In genomic region chr21:17697474-17697873, GRCh38 we compare ENCODE assay signal across 18 cellular contexts.
"Had no signal": no experiment of that assay in that cellular context is flagged by ENCODE, and none has a peak within 500 bp of the region (broad histone marks: within the 10 kb centered on the region; RNA-seq: fewer than 3 reads in every experiment).

No MANE protein-coding gene starts in this region.

- ATAC-seq: gastrocnemius medialis; naive thymus-derived CD8-positive, alpha-beta T cell; stimulated activated naive B cell treated with anti-CD40 and anti-IgM and Interleukin-4, amounts not matched to agents 10 μg/mL and 1 μg/mL and 100 μg/mL, for 72 hours; upper lobe of right lung had no signal

- H3K27me3 ChIP-seq: cardiac muscle cell, esophagus squamous epithelium, gastrocnemius medialis, sigmoid colon, thyroid gland, upper lobe of right lung had no signal

- H3K27ac ChIP-seq: cardiac muscle cell, esophagus squamous epithelium, gastrocnemius medialis, left ventricle myocardium inferior, sigmoid colon, thyroid gland, upper lobe of right lung had no signal

- H3K4me3 Mint-ChIP-seq: activated naive CD8-positive, alpha-beta T cell; endodermal cell; naive thymus-derived CD8-positive, alpha-beta T cell; stimulated activated naive B cell treated with anti-CD40 and anti-IgM and Interleukin-4, amounts not matched to agents 10 μg/mL and 1 μg/mL and 100 μg/mL, for 72 hours had no signal

- H3K27me3 Mint-ChIP-seq: activated naive CD8-positive, alpha-beta T cell; naive thymus-derived CD8-positive, alpha-beta T cell had no signal

- H3K4me1 Mint-ChIP-seq: endodermal cell had no signal

- H3K4me1 ChIP-seq: esophagus squamous epithelium, gastrocnemius medialis, left ventricle myocardium inferior, sigmoid colon, thyroid gland, upper lobe of right lung had no signal

- H3K4me3 ChIP-seq: cardiac muscle cell, esophagus squamous epithelium, gastrocnemius medialis, left ventricle myocardium inferior, sigmoid colon, smooth muscle cell, thyroid gland, upper lobe of right lung had no signal

- DNase-seq: activated naive CD4-positive, alpha-beta T cell; cortex of kidney; endodermal cell; esophagus squamous epithelium; gastrocnemius medialis; hippocampal formation; kidney glomerular epithelial cell; left ventricle myocardium inferior; naive thymus-derived CD8-positive, alpha-beta T cell; sigmoid colon; stimulated activated CD4-positive, alpha-beta T cell treated with anti-CD3 and anti-CD28 coated beads, Interleukin-15, amount 100 ng/mL, for 24 hours; stimulated activated naive B cell treated with anti-CD40 and anti-IgM and Interleukin-4, amounts not matched to agents 10 μg/mL and 1 μg/mL and 100 μg/mL, for 72 hours; T-helper 9 cell; thyroid gland; upper lobe of right lung had no signal

- H3K27ac Mint-ChIP-seq: activated naive CD8-positive, alpha-beta T cell; endodermal cell had no signal

- H3K9me3 ChIP-seq: esophagus squamous epithelium, gastrocnemius medialis, left ventricle myocardium inferior, sigmoid colon, thyroid gland, upper lobe of right lung had no signal

- H3K36me3 ChIP-seq: cardiac muscle cell, esophagus squamous epithelium, gastrocnemius medialis, left ventricle myocardium inferior, sigmoid colon, thyroid gland, upper lobe of right lung had no signal
